In genomic region chr10:89988361-89988760, GRCh38 we compare ENCODE assay signal across 1 cellular context.
TF ChIP-seq lines count a peak whose summit lies in the region.
"Not testable (repeated sequence)": the region's sequence is repeated elsewhere in the genome, so short reads cannot be mapped to it uniquely, and the experiment has no call there.

No MANE protein-coding gene starts in this region.

- not testable (repeated sequence) for H3K4me1 ChIP-seq in HEK293 (ENCODE audit: control insufficient read depth, insufficient read depth, low read length)

- H3K27ac ChIP-seq in HEK293 (ENCODE audit: extremely low read depth, low read depth, low read length): not testable (repeated sequence)

- not testable (repeated sequence) for H3K9me3 ChIP-seq in HEK293 (ENCODE audit: control insufficient read depth, insufficient read depth, low read depth, low read length)

- H3K36me3 ChIP-seq in HEK293 (ENCODE audit: control insufficient read depth in 2 of 2, insufficient read depth in 1 of 2, low read length in 2 of 2): not testable (repeated sequence)

- not testable (repeated sequence) for H3K4me3 ChIP-seq in HEK293 (ENCODE audit: low read depth, low read length)

- CTCF ChIA-PET in HEK293 (lab: Yijun Ruan, JAX): not testable (repeated sequence)

- TF ChIP-seq CTCF in HEK293 (tag by site-specific recombination; IDR thresholded peaks at IDR 0.05): not testable (repeated sequence)

- POLR2A ChIA-PET in HEK293 (lab: Yijun Ruan, JAX): not testable (repeated sequence)

TF ChIP-seq in HEK293, 187 proteins besides CTCF, POLR2A, EP300 and RAD21:
- TF ChIP-seq, protein P1, sequence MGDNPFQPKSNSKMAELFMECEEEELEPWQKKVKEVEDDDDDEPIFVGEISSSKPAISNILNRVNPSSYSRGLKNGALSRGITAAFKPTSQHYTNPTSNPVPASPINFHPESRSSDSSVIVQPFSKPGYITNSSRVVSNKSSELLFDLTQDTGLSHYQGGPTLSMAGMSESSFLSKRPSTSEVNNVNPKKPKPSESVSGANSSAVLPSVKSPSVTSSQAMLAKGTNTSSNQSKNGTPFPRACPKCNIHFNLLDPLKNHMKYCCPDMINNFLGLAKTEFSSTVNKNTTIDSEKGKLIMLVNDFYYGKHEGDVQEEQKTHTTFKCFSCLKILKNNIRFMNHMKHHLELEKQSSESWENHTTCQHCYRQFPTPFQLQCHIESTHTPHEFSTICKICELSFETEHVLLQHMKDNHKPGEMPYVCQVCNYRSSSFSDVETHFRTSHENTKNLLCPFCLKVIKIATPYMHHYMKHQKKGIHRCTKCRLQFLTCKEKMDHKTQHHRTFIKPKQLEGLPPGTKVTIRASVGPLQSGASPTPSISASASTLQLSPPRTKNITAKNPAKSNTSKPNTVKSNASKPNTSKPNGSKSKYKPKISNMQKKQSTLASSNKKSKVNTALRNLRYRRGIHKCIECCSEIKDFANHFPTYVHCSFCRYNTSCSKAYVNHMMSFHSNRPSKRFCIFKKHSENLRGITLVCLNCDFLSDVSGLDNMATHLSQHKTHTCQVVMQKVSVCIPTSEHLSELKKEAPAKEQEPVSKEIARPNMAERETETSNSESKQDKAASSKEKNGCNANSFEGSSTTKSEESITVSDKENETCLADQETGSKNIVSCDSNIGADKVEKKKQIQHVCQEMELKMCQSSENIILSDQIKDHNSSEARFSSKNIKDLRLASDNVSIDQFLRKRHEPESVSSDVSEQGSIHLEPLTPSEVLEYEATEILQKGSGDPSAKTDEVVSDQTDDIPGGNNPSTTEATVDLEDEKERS (tag by site-specific recombination; IDR thresholded peaks at IDR 0.05): peak; percentile 69; the same call in 1 of the 2 replicates
- peak; percentile 68; the same call in 1 of the 2 replicates for TF ChIP-seq ZNF146 (tag by site-specific recombination; IDR thresholded peaks at IDR 0.05)
- 0 out of 2 replicates have a peak, but pooled peaks have one; percentile 8 for TF ChIP-seq ZNF202 (tag by site-specific recombination; IDR thresholded peaks at IDR 0.05; ENCODE audit: borderline replicate concordance)
